13 cellular contexts compared by ENCODE assay signal in the genomic region with DNA sequence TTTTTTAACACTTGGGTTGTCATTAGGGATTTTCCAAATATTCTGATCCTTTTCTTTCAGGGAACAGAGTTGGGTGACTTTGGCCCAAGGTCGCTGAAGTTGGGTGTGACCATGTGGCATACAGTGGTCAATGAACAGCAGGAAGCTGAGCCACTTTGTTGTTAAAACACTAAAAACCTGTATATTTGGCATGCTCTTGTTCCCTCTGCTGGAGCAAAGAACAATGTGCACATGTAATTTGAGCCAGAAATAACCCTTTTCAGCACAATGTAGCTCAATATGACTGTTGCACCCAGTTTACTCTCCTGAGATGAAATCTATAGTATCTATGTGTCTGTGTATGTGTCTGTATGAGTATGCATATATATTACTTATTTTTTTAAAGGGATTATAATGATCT.
A peak's percentile ranks its signal among the peaks of the same experiment; 100 is the strongest.
DNase-seq lines count a peak whose midpoint lies in the region; TF ChIP-seq lines count a peak whose summit lies in the region.
"Had no signal": no experiment of that assay in that cellular context is flagged by ENCODE, and none has a peak within 500 bp of the region (broad histone marks: within the 10 kb centered on the region; RNA-seq: fewer than 3 reads in every experiment).

No MANE protein-coding gene starts in this region.

- peak; percentile 16 for DNase-seq in AG10803 (ENCODE audit: low read depth)
- peak; percentile 68 for DNase-seq in Karpas-422
- DNase-seq in astrocyte of the cerebellum (ENCODE audit: low read depth), result peak; percentile 20
- peak; percentile 5 for DNase-seq in kidney tubule cell (ENCODE audit: low spot score)
- no peak for DNase-seq in NCI-H146 (lab: John Stamatoyannopoulos, UW)
- DNase-seq in nephron progenitor cell, result no peak
- DNase-seq in activated CD4-positive, alpha-beta memory T cell treated with anti-CD3 and anti-CD28 coated beads for 36 hours, result no peak
- DNase-seq in amniotic stem cell (lab: John Stamatoyannopoulos, UW), result no peak
- DNase-seq: activated T-cell treated with anti-CD3 and anti-CD28 coated beads for 4 hours, DND-41, NCI-H510A treated with DMSO at 0.1 percent for 48 hours, T-helper 2 cell, transverse colon had no signal

- no peak overlapping the region for H3K4me3 ChIP-seq in AG10803 (ENCODE audit: low read length)
- H3K4me3 ChIP-seq in Karpas-422 (ENCODE audit: low read length), result no peak overlapping the region
- H3K4me3 ChIP-seq in astrocyte of the cerebellum (ENCODE audit: low read depth, low read length), result no peak overlapping the region
- H3K4me3 ChIP-seq: transverse colon had no signal

- no peak overlapping the region for H3K27ac ChIP-seq in Karpas-422 (ENCODE audit: low read length)
- H3K27ac ChIP-seq: transverse colon had no signal

- H3K4me1 ChIP-seq in Karpas-422 (ENCODE audit: low read length), result peaks cover 6% of the 10 kb centered on the region
- H3K4me1 ChIP-seq: transverse colon had no signal

- no peaks in the 10 kb centered on the region for H3K9me2 ChIP-seq in Karpas-422 (replicated peaks; ENCODE audit: insufficient read depth, low read length)

- no peak overlapping the region for H3K4me2 ChIP-seq in Karpas-422 (ENCODE audit: low read depth, low read length, poor library complexity, severe bottlenecking)

- H3K36me3 Mint-ChIP-seq in nephron progenitor cell (ENCODE audit: low read depth), result no peaks in the 10 kb centered on the region
- H3K36me3 Mint-ChIP-seq in activated CD4-positive, alpha-beta memory T cell treated with anti-CD3 and anti-CD28 coated beads for 36 hours, result no peaks in the 10 kb centered on the region

- H3K79me2 ChIP-seq in Karpas-422 (ENCODE audit: low read length), result no peaks in the 10 kb centered on the region

- POLR2A ChIA-PET in activated CD4-positive, alpha-beta memory T cell treated with anti-CD3 and anti-CD28 coated beads for 36 hours (lab: Charles Lee), result no interaction called here

- in situ Hi-C loops in astrocyte of the cerebellum (cut with HindIII; ENCODE audit: low sequenced_read_pairs), result no loop called here

- H3K27me3 ChIP-seq in Karpas-422 (ENCODE audit: low read length), result no peaks in the 10 kb centered on the region
- H3K27me3 ChIP-seq: transverse colon had no signal

- H3K27ac Mint-ChIP-seq in nephron progenitor cell, result no peak overlapping the region
- no peak overlapping the region for H3K27ac Mint-ChIP-seq in activated CD4-positive, alpha-beta memory T cell treated with anti-CD3 and anti-CD28 coated beads for 36 hours

- peak; percentile 47 for TF ChIP-seq CTCF in AG10803 (conservative IDR thresholded peaks at IDR 0.05; ENCODE audit: low read length)
- TF ChIP-seq CTCF in astrocyte of the cerebellum (IDR thresholded peaks at IDR 0.05; ENCODE audit: low read depth, low read length, missing control alignments), result peak; percentile 58
- TF ChIP-seq CTCF in nephron progenitor cell (IDR thresholded peaks at IDR 0.05), result no peak

- no peak overlapping the region for H3K4me3 Mint-ChIP-seq in nephron progenitor cell
- no peak overlapping the region for H3K4me3 Mint-ChIP-seq in activated CD4-positive, alpha-beta memory T cell treated with anti-CD3 and anti-CD28 coated beads for 36 hours

- no peaks in the 10 kb centered on the region for H3K36me3 ChIP-seq in Karpas-422 (ENCODE audit: insufficient read depth, low read length)
- H3K36me3 ChIP-seq: transverse colon had no signal

- H3K9me3 ChIP-seq in Karpas-422 (ENCODE audit: low read length), result no peaks in the 10 kb centered on the region
- H3K9me3 ChIP-seq: transverse colon had no signal

- H3K9me3 Mint-ChIP-seq in nephron progenitor cell, result no peaks in the 10 kb centered on the region
- H3K9me3 Mint-ChIP-seq in activated CD4-positive, alpha-beta memory T cell treated with anti-CD3 and anti-CD28 coated beads for 36 hours, result no peaks in the 10 kb centered on the region

- H2AFZ ChIP-seq in Karpas-422 (ENCODE audit: low read length), result no peak overlapping the region

- CTCF ChIA-PET in activated CD4-positive, alpha-beta memory T cell treated with anti-CD3 and anti-CD28 coated beads for 36 hours (lab: Charles Lee), result interaction anchor here (1.3 to 9.7 kb wide), 2 partner anchors 7 to 143 kb away, joined by 3 to 112 read pairs; no protein-coding TSS in a partner anchor

- H3K4me1 Mint-ChIP-seq in nephron progenitor cell, result peaks cover 6% of the 10 kb centered on the region
- no peaks in the 10 kb centered on the region for H3K4me1 Mint-ChIP-seq in activated CD4-positive, alpha-beta memory T cell treated with anti-CD3 and anti-CD28 coated beads for 36 hours (ENCODE audit: low read depth)

- no peak overlapping the region for H3K9ac ChIP-seq in Karpas-422 (ENCODE audit: low read length)

- peaks cover 20% of the 10 kb centered on the region for H3K27me3 Mint-ChIP-seq in nephron progenitor cell (ENCODE audit: low read depth, poor library complexity)
- peaks cover 8% of the 10 kb centered on the region for H3K27me3 Mint-ChIP-seq in activated CD4-positive, alpha-beta memory T cell treated with anti-CD3 and anti-CD28 coated beads for 36 hours

- intact Hi-C loops in activated CD4-positive, alpha-beta memory T cell treated with anti-CD3 and anti-CD28 coated beads for 36 hours (cut with micrococcal nuclease), result no loop called here

- no peaks in the 10 kb centered on the region for H4K20me1 ChIP-seq in Karpas-422 (ENCODE audit: insufficient read depth, low read depth, low read length)

Comparison
In these comparisons a context has a peak if more than half of its experiments do, and no peak if none do; other contexts are left out.
1. DNase-seq: peak in AG10803 (single experiment), Karpas-422 (single experiment), astrocyte of the cerebellum (single experiment) and kidney tubule cell (single experiment); none in NCI-H146 (single experiment), nephron progenitor cell (single experiment), activated CD4-positive, alpha-beta memory T cell treated with anti-CD3 and anti-CD28 coated beads for 36 hours (single experiment) and amniotic stem cell (single experiment).